ENCODE assay signal across 8 cellular contexts in genomic region chr2:159285433-159285832, GRCh38. TPM values are rescaled to one million over a fixed set of nuclear protein-coding genes. Genes with fewer than 3 reads are reported as not detected.
A peak's percentile ranks its signal among the peaks of the same experiment; 100 is the strongest.
DNase-seq lines count a peak whose midpoint lies in the region; ATAC-seq and TF ChIP-seq lines count a peak whose summit lies in the region.

No MANE protein-coding gene starts in this region.

- H3K36me3 ChIP-seq in DND-41 (ENCODE audit: insufficient read depth, low read length) = peaks cover 17% of the 10 kb centered on the region
- 0 out of 2 replicates have a peak, but pooled peaks cover 6% of the 10 kb centered on the region for H3K36me3 ChIP-seq in RWPE2 (ENCODE audit: low read depth)
- peaks cover 0 to 24% (median 0%) of the 10 kb centered on the region in 3 donors for H3K36me3 ChIP-seq in esophagus squamous epithelium
- peaks cover 0 to 18% of the 10 kb centered on the region in 2 donors for H3K36me3 ChIP-seq in psoas muscle (ENCODE audit: insufficient read depth in 1 of 2, low read depth in 1 of 2)

- peaks cover 63% of the 10 kb centered on the region for H3K79me2 ChIP-seq in DND-41 (ENCODE audit: insufficient read depth, low read length)

- H3K27ac ChIP-seq in DND-41 (ENCODE audit: low read length) = peak overlapping the region; percentile 78
- no peak overlapping the region for H3K27ac ChIP-seq in RWPE2 (ENCODE audit: poor library complexity, severe bottlenecking)
- peak overlapping the region; percentile 89 to 96 (median 92) for H3K27ac ChIP-seq in esophagus squamous epithelium
- H3K27ac ChIP-seq in psoas muscle = peak overlapping the region; percentile 92

- intact Hi-C loops in esophagus squamous epithelium (cut with DNase I) (no loop called here), psoas muscle (cut with DNase I) (loop anchor here in 1 of 2 donors (5.0 kb wide), 1 partner anchor 33 kb away; no protein-coding TSS in a partner anchor)

- 86 to 88% methylated on average over 11 of the region's 11 CpGs for WGBS in esophagus squamous epithelium, 2 donors
- WGBS in psoas muscle, 3 donors = 82 to 90% (median 86%) methylated on average over 11 of the region's 11 CpGs

- CTCF ChIA-PET in HEK293T (lab: Yijun Ruan, JAX) = interaction anchor here (0.7 kb wide), 2 partner anchors 220 to 637 kb away, joined by 3 read pairs; no protein-coding TSS in a partner anchor

- ATAC-seq in DND-41 (ENCODE audit: insufficient read depth, low read depth) (no peak), RWPE2 (ENCODE audit: low read depth) (no peak), psoas muscle (no peak), HG02571 (IDR thresholded peaks at IDR 0.05; ENCODE audit: unreplicated experiment) (no peak)

- H2AFZ ChIP-seq in DND-41 (ENCODE audit: low read depth, low read length) = no peak overlapping the region

- peak overlapping the region; percentile 86 for H3K9ac ChIP-seq in DND-41 (ENCODE audit: low read depth, low read length)

- H3K27me3 ChIP-seq in DND-41 (ENCODE audit: insufficient read depth, low read length, poor library complexity) (no peaks in the 10 kb centered on the region), RWPE2 (ENCODE audit: insufficient read depth, poor library complexity, severe bottlenecking) (no peaks in the 10 kb centered on the region), esophagus squamous epithelium (no peaks in the 10 kb centered on the region), psoas muscle (ENCODE audit: insufficient read depth in 3 of 3, low read length in 2 of 3) (no peaks in the 10 kb centered on the region)

- H3K9me3 ChIP-seq in DND-41 (ENCODE audit: insufficient read depth, low read length, severe bottlenecking) (no peaks in the 10 kb centered on the region), RWPE2 (ENCODE audit: severe bottlenecking) (no peaks in the 10 kb centered on the region), esophagus squamous epithelium (no peaks in the 10 kb centered on the region), psoas muscle (no peaks in the 10 kb centered on the region)

- no peak for TF ChIP-seq CTCF in DND-41 (IDR thresholded peaks at IDR 0.05; ENCODE audit: borderline replicate concordance, extremely low read depth, low read length, poor library complexity, severe bottlenecking)
- no peak for TF ChIP-seq CTCF in RWPE2 (IDR thresholded peaks at IDR 0.05; ENCODE audit: poor library complexity, severe bottlenecking)
- no peak for TF ChIP-seq CTCF in esophagus squamous epithelium (IDR thresholded peaks at IDR 0.05)
- TF ChIP-seq CTCF in psoas muscle (IDR thresholded peaks at IDR 0.05) = no peak

- POLR2A ChIA-PET in HEK293T (lab: Yijun Ruan, JAX) = no interaction called here

- TF ChIP-seq POLR2A in esophagus squamous epithelium (IDR thresholded peaks at IDR 0.05) = no peak

- H4K20me1 ChIP-seq in DND-41 (ENCODE audit: insufficient read depth, low read length) = peaks cover 6% of the 10 kb centered on the region; the same call in 1 of the 2 replicates

- DNase-seq in DND-41 = no peak
- DNase-seq in RWPE2 (ENCODE audit: low spot score) = no peak
- no peak for DNase-seq in esophagus squamous epithelium (lab: John Stamatoyannopoulos, UW)
- DNase-seq in psoas muscle = no peak
- DNase-seq in HEK293T (ENCODE audit: extremely low spot score) = no peak
- DNase-seq in COR-L47 (lab: John Stamatoyannopoulos, UW) = no peak
- no peak for DNase-seq in activated CD4-positive, CD25-positive, alpha-beta regulatory T cell treated with anti-CD3 and anti-CD28 coated beads, Interleukin-2, amount 50 U/mL, for 72 hours

- peak overlapping the region; percentile 90 for H3K4me2 ChIP-seq in DND-41 (ENCODE audit: insufficient read depth, low read length)

- H3K4me3 ChIP-seq in DND-41 (ENCODE audit: low read depth in 1 of 2, low read length in 2 of 2) = peak overlapping the region; percentile 76 to 83; a peak in 3 of 4 replicates
- H3K4me3 ChIP-seq in RWPE2 (ENCODE audit: severe bottlenecking) = peak overlapping the region; percentile 58
- peak overlapping the region; percentile 75 to 95 (median 90) for H3K4me3 ChIP-seq in esophagus squamous epithelium
- H3K4me3 ChIP-seq in psoas muscle = peak overlapping the region; percentile 94

- H3K4me1 ChIP-seq in DND-41 (ENCODE audit: insufficient read depth, low read length) (peaks cover 61% of the 10 kb centered on the region), RWPE2 (ENCODE audit: insufficient read depth, poor library complexity, severe bottlenecking) (peaks cover 9% of the 10 kb centered on the region), esophagus squamous epithelium (peaks cover 6 to 26% (median 10%) of the 10 kb centered on the region in 3 donors), psoas muscle (peaks cover 14% of the 10 kb centered on the region)

TF ChIP-seq in HEK293T, 16 proteins besides CTCF, POLR2A, EP300 and RAD21:
- no peak for TF ChIP-seq PKNOX1 (IDR thresholded peaks at IDR 0.05)
- no peak for TF ChIP-seq HDGF (IDR thresholded peaks at IDR 0.05; ENCODE audit: borderline replicate concordance)

RNA-seq across cellular contexts. Expression of gene WDSUB1, which starts 1.1 kb away (rescaled TPM):
- total RNA-seq in esophagus squamous epithelium (1 to 10 TPM; 4.9 to 7.1 (median 5.9) TPM), psoas muscle (1 to 10 TPM; 3.5 to 4.9 (median 4.3) TPM)
- polyA plus RNA-seq in psoas muscle = 1 to 10 TPM; 4.2 to 4.6 (median 4.4) TPM
